Comparison of ENCODE assay signal across 19 cellular contexts in the genomic region with DNA sequence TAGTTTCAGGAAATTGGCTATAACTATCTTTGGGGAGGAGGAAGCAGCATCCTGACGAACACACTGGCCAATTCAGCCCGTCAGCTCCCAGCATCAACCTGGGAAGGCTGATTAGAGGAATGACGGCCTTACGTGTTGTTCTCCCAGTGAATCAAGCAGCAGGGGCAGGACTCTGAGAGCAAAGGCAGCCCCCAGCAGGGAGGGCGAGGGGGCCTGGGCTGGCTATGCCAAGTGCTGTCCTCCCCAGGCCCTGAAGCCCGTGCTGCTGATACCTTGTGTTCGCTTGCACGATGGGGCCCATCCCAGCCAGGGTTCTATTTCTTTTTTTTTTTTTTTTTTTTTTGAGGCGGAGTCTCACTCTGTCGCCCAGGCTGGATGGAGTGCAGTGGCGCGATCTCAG.
DNase-seq lines count a peak whose midpoint lies in the region; ATAC-seq, FAIRE-seq and TF ChIP-seq lines count a peak whose summit lies in the region.
"Had no signal": no experiment of that assay in that cellular context is flagged by ENCODE, and none has a peak within 500 bp of the region (broad histone marks: within the 10 kb centered on the region; RNA-seq: fewer than 3 reads in every experiment).

No MANE protein-coding gene starts in this region.

- 0 out of 2 replicates have a peak overlapping the region, but pooled peaks have one; percentile 17 for H2BK12ac ChIP-seq in H1 (ENCODE audit: low read depth, low read length)

- H3K27me3 ChIP-seq in bronchial epithelial cell (ENCODE audit: control insufficient read depth, insufficient read depth, low read length) (peaks cover 15% of the 10 kb centered on the region), H1 (replicated peaks in 1 of 4; ENCODE audit: control insufficient read depth in 3 of 4, extremely low read depth in 1 of 4, insufficient read depth in 3 of 4, low read length in 3 of 4) (no peaks in the 10 kb centered on the region)
- H3K27me3 ChIP-seq: BLaER1 treated with 17β-estradiol and CSF1 and Interleukin-3, amounts not matched to agents 10 nM and 100 nM had no signal

- no peak overlapping the region for H2BK15ac ChIP-seq in H1 (ENCODE audit: low read length)

- CTCF ChIA-PET in H1 (lab: Charles Lee; ENCODE audit: partially characterized antibody): interaction anchor here (1.6 to 2.0 kb wide), 2 partner anchors 17 to 42 kb away, joined by 10 to 13 read pairs; no protein-coding TSS in a partner anchor

- H3K4me3 ChIP-seq in bronchial epithelial cell (ENCODE audit: low read depth, low read length): no peak overlapping the region
- no peak overlapping the region for H3K4me3 ChIP-seq in H1 (ENCODE audit: extremely low read depth in 1 of 4, insufficient read depth in 2 of 4, low read depth in 3 of 4, low read length in 4 of 4)
- H3K4me3 ChIP-seq: BLaER1 treated with 17β-estradiol and CSF1 and Interleukin-3, amounts not matched to agents 10 nM and 100 nM; GM12878 had no signal

- POLR2A ChIA-PET in H1 (lab: Charles Lee; ENCODE audit: partially characterized antibody): no interaction called here

- no peak overlapping the region for H4K8ac ChIP-seq in H1 (ENCODE audit: extremely low read depth, insufficient read depth, low read length)

- H3K27ac Mint-ChIP-seq in nephron progenitor cell (peak overlapping the region; percentile 64), type B pancreatic cell (no peak overlapping the region)
- H3K27ac Mint-ChIP-seq in natural killer cell treated with Interleukin-12 subunit alpha and Interleukin-12 subunit beta and Interleukin-15 and Interleukin-18, amount 100 ng/mL, for 72 hours: no peak overlapping the region
- H3K27ac Mint-ChIP-seq: B cell; CD4-positive, CD25-positive, alpha-beta regulatory T cell; CD8-positive, alpha-beta memory T cell had no signal

- no peak for ATAC-seq in natural killer cell treated with Interleukin-12 subunit alpha and Interleukin-12 subunit beta and Interleukin-15 and Interleukin-18, amount 100 ng/mL, for 72 hours
- ATAC-seq: GM12878 had no signal

- H4K20me1 ChIP-seq in H1 (replicated peaks in 1 of 2; ENCODE audit: control insufficient read depth in 1 of 2, insufficient read depth in 2 of 2, low read length in 2 of 2): no peaks in the 10 kb centered on the region
- H4K20me1 ChIP-seq: BLaER1 treated with 17β-estradiol and CSF1 and Interleukin-3, amounts not matched to agents 10 nM and 100 nM had no signal

- H3K9me3 Mint-ChIP-seq in nephron progenitor cell: no peaks in the 10 kb centered on the region
- no peaks in the 10 kb centered on the region for H3K9me3 Mint-ChIP-seq in type B pancreatic cell
- H3K9me3 Mint-ChIP-seq in natural killer cell treated with Interleukin-12 subunit alpha and Interleukin-12 subunit beta and Interleukin-15 and Interleukin-18, amount 100 ng/mL, for 72 hours: no peaks in the 10 kb centered on the region
- H3K9me3 Mint-ChIP-seq: CD4-positive, CD25-positive, alpha-beta regulatory T cell; CD8-positive, alpha-beta memory T cell had no signal

- H3K36me3 ChIP-seq in bronchial epithelial cell (ENCODE audit: control insufficient read depth, insufficient read depth, low read length) (no peaks in the 10 kb centered on the region), H1 (ENCODE audit: control insufficient read depth in 2 of 4, insufficient read depth in 4 of 4, low read length in 3 of 4) (no peaks in the 10 kb centered on the region)
- H3K36me3 ChIP-seq: BLaER1 treated with 17β-estradiol and CSF1 and Interleukin-3, amounts not matched to agents 10 nM and 100 nM had no signal

- H2BK20ac ChIP-seq in H1 (ENCODE audit: low read length): peak overlapping the region; percentile 6; the same call in 1 of the 2 replicates

- no peak for TF ChIP-seq RAD21 in H1 (IDR thresholded peaks at IDR 0.05 in 1 of 2, conservative IDR thresholded peaks at IDR 0.05 in 1 of 2; ENCODE audit: low read depth in 2 of 2, low read length in 2 of 2)

- no peak for TF ChIP-seq EP300 in H1 (IDR thresholded peaks at IDR 0.05; ENCODE audit: borderline replicate concordance in 1 of 2, low read depth in 2 of 2, low read length in 2 of 2)

- no peaks in the 10 kb centered on the region for H3K23me2 ChIP-seq in H1 (ENCODE audit: low read depth, low read length)

- H3K14ac ChIP-seq in H1 (ENCODE audit: insufficient read length): no peak overlapping the region

- H2AK5ac ChIP-seq in H1 (ENCODE audit: low read depth, low read length): 0 out of 2 replicates have a peak overlapping the region, but pooled peaks have one; percentile 11

- no peak overlapping the region for H4K91ac ChIP-seq in H1 (replicated peaks; ENCODE audit: insufficient read length, low read length)

- no peak overlapping the region for H3K27ac ChIP-seq in H1 (ENCODE audit: low read depth, low read length)
- H3K27ac ChIP-seq: BLaER1 treated with 17β-estradiol and CSF1 and Interleukin-3, amounts not matched to agents 10 nM and 100 nM; HL-60 had no signal

- DNase-seq in bronchial epithelial cell (ENCODE audit: low read depth) (no peak), H1 (ENCODE audit: low read depth in 1 of 2, low spot score in 2 of 2) (peak in 1 of 2 experiments; percentile 39), nephron progenitor cell (no peak), type B pancreatic cell (ENCODE audit: extremely low spot score, unreplicated experiment) (peak; percentile 40), NK-92 (lab: John Stamatoyannopoulos, UW; ENCODE audit: unreplicated experiment) (no peak), CD1c-positive myeloid dendritic cell (ENCODE audit: extremely low spot score) (no peak)
- no peak for DNase-seq in natural killer cell treated with Interleukin-12 subunit alpha and Interleukin-12 subunit beta and Interleukin-15 and Interleukin-18, amount 100 ng/mL, for 72 hours (ENCODE audit: low spot score)
- DNase-seq: CD4-positive, CD25-positive, alpha-beta regulatory T cell; CD8-positive, alpha-beta memory T cell; COR-L47; DMS 273 treated with DMSO at 0.1 percent for 48 hours; DMS53; DND-41; EL; HCEC 1CT had no signal

- no peak overlapping the region for H2BK5ac ChIP-seq in H1 (ENCODE audit: low read depth, low read length)

- H2BK120ac ChIP-seq in H1 (replicated peaks; ENCODE audit: low read depth, low read length): no peak overlapping the region

- peaks cover 92% of the 10 kb centered on the region for H3K4me1 Mint-ChIP-seq in nephron progenitor cell
- peaks cover 39% of the 10 kb centered on the region for H3K4me1 Mint-ChIP-seq in type B pancreatic cell (ENCODE audit: unreplicated experiment)
- H3K4me1 Mint-ChIP-seq in natural killer cell treated with Interleukin-12 subunit alpha and Interleukin-12 subunit beta and Interleukin-15 and Interleukin-18, amount 100 ng/mL, for 72 hours (ENCODE audit: low read depth in 2 of 2): no peaks in the 10 kb centered on the region
- H3K4me1 Mint-ChIP-seq: B cell; CD4-positive, CD25-positive, alpha-beta regulatory T cell; CD8-positive, alpha-beta memory T cell had no signal

- H3K36me3 Mint-ChIP-seq in nephron progenitor cell (ENCODE audit: low read depth) (no peaks in the 10 kb centered on the region), type B pancreatic cell (no peaks in the 10 kb centered on the region)
- H3K36me3 Mint-ChIP-seq in natural killer cell treated with Interleukin-12 subunit alpha and Interleukin-12 subunit beta and Interleukin-15 and Interleukin-18, amount 100 ng/mL, for 72 hours: no peaks in the 10 kb centered on the region
- H3K36me3 Mint-ChIP-seq: CD4-positive, CD25-positive, alpha-beta regulatory T cell had no signal

- no peak for TF ChIP-seq POLR2A in H1 (IDR thresholded peaks at IDR 0.05; ENCODE audit: control extremely low read depth in 1 of 2, low read depth in 2 of 2, low read length in 2 of 2)

- peaks cover 0 to 8% (median 3%) of the 10 kb centered on the region in 4 experiments; a peak in 6 of 7 replicates for H3K4me1 ChIP-seq in H1 (replicated peaks in 1 of 4; ENCODE audit: control insufficient read depth in 3 of 4, insufficient read depth in 4 of 4, low read length in 3 of 4)

- H3K9ac ChIP-seq in H1 (replicated peaks in 1 of 4; ENCODE audit: extremely low read depth in 1 of 4, low read depth in 3 of 4, low read length in 3 of 4): no peak overlapping the region
- H3K9ac ChIP-seq: BLaER1 treated with 17β-estradiol and CSF1 and Interleukin-3, amounts not matched to agents 10 nM and 100 nM had no signal

- H3K27me3 Mint-ChIP-seq in nephron progenitor cell (ENCODE audit: low read depth, poor library complexity): peaks cover 11% of the 10 kb centered on the region
- H3K27me3 Mint-ChIP-seq in type B pancreatic cell: no peaks in the 10 kb centered on the region
- peaks cover 9 to 10% of the 10 kb centered on the region in 2 donors for H3K27me3 Mint-ChIP-seq in natural killer cell treated with Interleukin-12 subunit alpha and Interleukin-12 subunit beta and Interleukin-15 and Interleukin-18, amount 100 ng/mL, for 72 hours

- H3K4me2 ChIP-seq in H1 (ENCODE audit: insufficient read depth in 1 of 2, low read depth in 2 of 2, low read length in 2 of 2): no peak overlapping the region
- H3K4me2 ChIP-seq: BLaER1 treated with 17β-estradiol and CSF1 and Interleukin-3, amounts not matched to agents 10 nM and 100 nM had no signal

- no peak overlapping the region for H4K5ac ChIP-seq in H1 (ENCODE audit: insufficient read length, low read depth, low read length)

- H3K4ac ChIP-seq in H1 (replicated peaks; ENCODE audit: insufficient read length, low read depth, low read length): no peak overlapping the region

- FAIRE-seq in bronchial epithelial cell (lab: Jason Lieb, UNC): peak; percentile 43
- FAIRE-seq in H1 (lab: Jason Lieb, UNC): no peak
- FAIRE-seq: GM12878 had no signal

- H3K4me3 Mint-ChIP-seq in nephron progenitor cell: no peak overlapping the region
- no peak overlapping the region for H3K4me3 Mint-ChIP-seq in type B pancreatic cell
- no peak overlapping the region for H3K4me3 Mint-ChIP-seq in natural killer cell treated with Interleukin-12 subunit alpha and Interleukin-12 subunit beta and Interleukin-15 and Interleukin-18, amount 100 ng/mL, for 72 hours
- H3K4me3 Mint-ChIP-seq: B cell; CD4-positive, CD25-positive, alpha-beta regulatory T cell; CD8-positive, alpha-beta memory T cell had no signal

- H3K23ac ChIP-seq in H1 (ENCODE audit: insufficient read length): no peak overlapping the region

- no peaks in the 10 kb centered on the region for H3K79me2 ChIP-seq in H1 (ENCODE audit: control insufficient read depth in 1 of 2, insufficient read depth in 2 of 2, low read length in 2 of 2)

- H3K18ac ChIP-seq in H1 (ENCODE audit: extremely low read depth, low read length): no peak overlapping the region

- H3K56ac ChIP-seq in H1 (replicated peaks; ENCODE audit: insufficient read length, low read depth, low read length): no peak overlapping the region

- no peaks in the 10 kb centered on the region for H3K9me3 ChIP-seq in H1 (ENCODE audit: insufficient read depth in 2 of 2, low read depth in 1 of 2, low read length in 1 of 2)
- H3K9me3 ChIP-seq: BLaER1 treated with 17β-estradiol and CSF1 and Interleukin-3, amounts not matched to agents 10 nM and 100 nM had no signal

- WGBS in H1 (ENCODE audit: extremely low coverage in 1 of 2, insufficient coverage in 1 of 2, insufficient read length in 1 of 2, insufficient replicate concordance in 2 of 2, low coverage in 1 of 2, low lambda C conversion rate in 2 of 2, missing lambda C conversion rate in 1 of 2), 2 experiments: 90% methylated on average over 11 of the region's 12 CpGs; no CpG with 5 or more reads in 1 of the 2 experiments

- no peak for TF ChIP-seq CTCF in bronchial epithelial cell (IDR thresholded peaks at IDR 0.05; ENCODE audit: insufficient read depth, low read length, severe bottlenecking)
- TF ChIP-seq CTCF in H1 (IDR thresholded peaks at IDR 0.05; ENCODE audit: control extremely low read depth in 1 of 3, insufficient read depth in 1 of 3, low read depth in 1 of 3, low read length in 3 of 3): no peak
- no peak for TF ChIP-seq CTCF in nephron progenitor cell (IDR thresholded peaks at IDR 0.05)
- no peak for TF ChIP-seq CTCF in type B pancreatic cell (conservative IDR thresholded peaks at IDR 0.05)

- no peak overlapping the region for H2AFZ ChIP-seq in H1 (ENCODE audit: low read length)

- no peaks in the 10 kb centered on the region for H3K79me1 ChIP-seq in H1 (ENCODE audit: low read depth, low read length)
